In genomic region chr6:43809417-43810305, GRCh38 we compare ENCODE assay signal across 11 cellular contexts. TPM values are rescaled to one million over a fixed set of nuclear protein-coding genes. Genes with fewer than 3 reads are reported as not detected.
A peak's percentile ranks its signal among the peaks of the same experiment; 100 is the strongest.
DNase-seq lines count a peak whose midpoint lies in the region; ATAC-seq, FAIRE-seq and TF ChIP-seq lines count a peak whose summit lies in the region.
"Had no signal": no experiment of that assay in that cellular context is flagged by ENCODE, and none has a peak within 500 bp of the region (broad histone marks: within the 10 kb centered on the region; RNA-seq: fewer than 3 reads in every experiment).

No MANE protein-coding gene starts in this region.

- CTCF ChIA-PET in activated CD8-positive, alpha-beta memory T cell treated with anti-CD3 and anti-CD28 coated beads, Interleukin-2, amount 10 ng/mL, durations not matched to agents 7 days and 5 days (lab: Charles Lee): no interaction called here

- no peak overlapping the region for H3K4me2 ChIP-seq in astrocyte (ENCODE audit: low read length)

- peaks cover 11% of the 10 kb centered on the region for H3K27me3 ChIP-seq in astrocyte (ENCODE audit: insufficient read depth, low read length)

- H3K27ac ChIP-seq in astrocyte (ENCODE audit: low read depth, low read length): no peak overlapping the region

- DNase-seq in Daoy (ENCODE audit: low read depth) (peak; percentile 92), NCI-H2029 (lab: John Stamatoyannopoulos, UW) (peak; percentile 83), astrocyte (ENCODE audit: low read depth) (peak; percentile 77), kidney tubule cell (ENCODE audit: low spot score) (peak; percentile 74), C1 segment of cervical spinal cord (lab: John Stamatoyannopoulos, UW) (no peak)
- no peak for DNase-seq in activated CD8-positive, alpha-beta memory T cell treated with anti-CD3 and anti-CD28 coated beads, Interleukin-2, amount 10 ng/mL, durations not matched to agents 7 days and 5 days

- peaks cover 10% of the 10 kb centered on the region for H3K4me1 Mint-ChIP-seq in astrocyte (ENCODE audit: low read depth, unreplicated experiment)
- H3K4me1 Mint-ChIP-seq in activated CD8-positive, alpha-beta memory T cell treated with anti-CD3 and anti-CD28 coated beads, Interleukin-2, amount 10 ng/mL, durations not matched to agents 7 days and 5 days: peaks cover 17% of the 10 kb centered on the region

- no peaks in the 10 kb centered on the region for H3K4me1 ChIP-seq in astrocyte (ENCODE audit: insufficient read depth, low read length)

- H3K36me3 ChIP-seq in astrocyte (ENCODE audit: insufficient read depth, low read length): no peaks in the 10 kb centered on the region

- H4K20me1 ChIP-seq in astrocyte (ENCODE audit: insufficient read depth, low read length): no peaks in the 10 kb centered on the region

- H3K36me3 Mint-ChIP-seq in astrocyte (ENCODE audit: low read depth, unreplicated experiment): no peaks in the 10 kb centered on the region
- no peaks in the 10 kb centered on the region for H3K36me3 Mint-ChIP-seq in activated CD8-positive, alpha-beta memory T cell treated with anti-CD3 and anti-CD28 coated beads, Interleukin-2, amount 10 ng/mL, durations not matched to agents 7 days and 5 days
- H3K36me3 Mint-ChIP-seq: activated naive CD8-positive, alpha-beta T cell had no signal

- H3K27me3 Mint-ChIP-seq in astrocyte (ENCODE audit: low read depth, unreplicated experiment): peaks cover 55% of the 10 kb centered on the region
- H3K27me3 Mint-ChIP-seq in activated CD8-positive, alpha-beta memory T cell treated with anti-CD3 and anti-CD28 coated beads, Interleukin-2, amount 10 ng/mL, durations not matched to agents 7 days and 5 days: peaks cover 4% of the 10 kb centered on the region

- H3K27ac Mint-ChIP-seq in astrocyte (ENCODE audit: unreplicated experiment): no peak overlapping the region
- no peak overlapping the region for H3K27ac Mint-ChIP-seq in activated CD8-positive, alpha-beta memory T cell treated with anti-CD3 and anti-CD28 coated beads, Interleukin-2, amount 10 ng/mL, durations not matched to agents 7 days and 5 days
- H3K27ac Mint-ChIP-seq: activated naive CD8-positive, alpha-beta T cell had no signal

- H3K9me3 Mint-ChIP-seq in astrocyte (ENCODE audit: unreplicated experiment): peaks cover 1% of the 10 kb centered on the region
- H3K9me3 Mint-ChIP-seq in activated CD8-positive, alpha-beta memory T cell treated with anti-CD3 and anti-CD28 coated beads, Interleukin-2, amount 10 ng/mL, durations not matched to agents 7 days and 5 days (ENCODE audit: low read depth): no peaks in the 10 kb centered on the region

- no peak for FAIRE-seq in astrocyte (lab: Jason Lieb, UNC)
- FAIRE-seq: endometrium had no signal

- TF ChIP-seq CTCF in astrocyte (IDR thresholded peaks at IDR 0.05; ENCODE audit: insufficient read depth, low read depth, low read length): no peak

- H3K9me3 ChIP-seq in astrocyte (ENCODE audit: insufficient read depth, low read depth, low read length): no peaks in the 10 kb centered on the region

- H3K79me2 ChIP-seq in astrocyte (ENCODE audit: insufficient read depth, low read length): no peaks in the 10 kb centered on the region

- ATAC-seq in HG03095 (IDR thresholded peaks at IDR 0.05; ENCODE audit: unreplicated experiment) (no peak), esophagus mucosa (no peak)
- ATAC-seq in activated CD8-positive, alpha-beta memory T cell treated with anti-CD3 and anti-CD28 coated beads, Interleukin-2, amount 10 ng/mL, durations not matched to agents 7 days and 5 days: no peak
- ATAC-seq: left lobe of liver had no signal

- no peak overlapping the region for H2AFZ ChIP-seq in astrocyte (ENCODE audit: low read depth, low read length)

- no peak overlapping the region for H3K9ac ChIP-seq in astrocyte (ENCODE audit: low read length)

- no peak overlapping the region for H3K4me3 Mint-ChIP-seq in astrocyte (ENCODE audit: unreplicated experiment)
- H3K4me3 Mint-ChIP-seq in activated CD8-positive, alpha-beta memory T cell treated with anti-CD3 and anti-CD28 coated beads, Interleukin-2, amount 10 ng/mL, durations not matched to agents 7 days and 5 days: no peak overlapping the region
- H3K4me3 Mint-ChIP-seq: activated naive CD8-positive, alpha-beta T cell had no signal

- H3K4me3 ChIP-seq in astrocyte (ENCODE audit: insufficient read depth, low read depth, low read length): no peak overlapping the region

RNA-seq across cellular contexts. Expression of gene VEGFA, which starts 39.6 kb away (rescaled TPM):
- 57.1 and 77.5 TPM in 2 replicates for total RNA-seq in Daoy (2014; rRNA removed; shearing (Covaris generic))
- total RNA-seq in astrocyte: 144 and 154 TPM in 2 replicates
- 10 to 100 TPM; 27.8 to 29.0 TPM for total RNA-seq in activated CD8-positive, alpha-beta memory T cell treated with anti-CD3 and anti-CD28 coated beads, Interleukin-2, amount 10 ng/mL, durations not matched to agents 7 days and 5 days
- total RNA-seq in esophagus mucosa: 129 TPM

Comparison
In these comparisons a context has a peak if more than half of its experiments do, and no peak if none do; other contexts are left out.
1. DNase-seq: peak in Daoy (single experiment), NCI-H2029 (single experiment), astrocyte (single experiment) and kidney tubule cell (single experiment); none in activated CD8-positive, alpha-beta memory T cell treated with anti-CD3 and anti-CD28 coated beads, Interleukin-2, amount 10 ng/mL, durations not matched to agents 7 days and 5 days (single experiment) and C1 segment of cervical spinal cord (0 of 14).